12 cellular contexts compared by ENCODE assay signal in genomic region chr17:42200702-42201101, GRCh38. TPM values are rescaled to one million over a fixed set of nuclear protein-coding genes. Genes with fewer than 3 reads are reported as not detected.
DNase-seq lines count a peak whose midpoint lies in the region; ATAC-seq, FAIRE-seq and TF ChIP-seq lines count a peak whose summit lies in the region.
"Had no signal": no experiment of that assay in that cellular context is flagged by ENCODE, and none has a peak within 500 bp of the region (broad histone marks: within the 10 kb centered on the region; RNA-seq: fewer than 3 reads in every experiment).

No MANE protein-coding gene starts in this region.

- H3K27ac ChIP-seq in pancreas (peak overlapping the region; percentile 19 to 54 (median 50)), SJCRH30 (no peak overlapping the region)

- intact Hi-C loops in left ventricle myocardium superior (cut with micrococcal nuclease) (no loop called here), pancreas (cut with DNase I) (no loop called here)

- peak; percentile 96 for ATAC-seq in left ventricle myocardium superior
- peak; percentile 94 to 97 (median 95) for ATAC-seq in pancreas
- no peak for ATAC-seq in HG02678 (IDR thresholded peaks at IDR 0.05; ENCODE audit: unreplicated experiment)

- peaks cover 0 to 3% (median 0%) of the 10 kb centered on the region in 3 donors for H3K36me3 ChIP-seq in pancreas
- H3K36me3 ChIP-seq in SJCRH30 = no peaks in the 10 kb centered on the region

- no peak for TF ChIP-seq CTCF in pancreas (IDR thresholded peaks at IDR 0.05)

- H3K4me3 ChIP-seq in pancreas (no peak overlapping the region), SJCRH30 (no peak overlapping the region)

- DNase-seq in DMS153 treated with DMSO at 0.1 percent for 48 hours (lab: John Stamatoyannopoulos, UW; ENCODE audit: unreplicated experiment) = peak; percentile 21
- DNase-seq in amniotic epithelial cell (ENCODE audit: low read depth) = peak; percentile 54
- DNase-seq in left ventricle myocardium superior = peak; percentile 76
- peak; percentile 65 to 84 (median 73) for DNase-seq in pancreas
- DNase-seq in COLO829 (ENCODE audit: low spot score) = no peak
- DNase-seq in GDM1 (lab: John Stamatoyannopoulos, UW) = no peak
- DNase-seq in SJCRH30 = no peak
- DNase-seq: CD8-positive, alpha-beta memory T cell; central memory CD4-positive, alpha-beta T cell; HFFc6 had no signal

- FAIRE-seq in pancreas (lab: Jason Lieb, UNC) = no peak

- H3K27me3 ChIP-seq in pancreas = no peaks in the 10 kb centered on the region
- no peaks in the 10 kb centered on the region for H3K27me3 ChIP-seq in SJCRH30

- WGBS in pancreas, 2 donors = 34 to 39% methylated on average over 9 of the region's 9 CpGs

- H3K9me3 ChIP-seq in pancreas (no peaks in the 10 kb centered on the region), SJCRH30 (replicated peaks) (no peaks in the 10 kb centered on the region)

- H3K4me1 ChIP-seq in pancreas = peaks cover 0 to 6% (median 0%) of the 10 kb centered on the region in 3 donors
- H3K4me1 ChIP-seq in SJCRH30 = no peaks in the 10 kb centered on the region

RNA-seq across cellular contexts. Expression of gene GHDC, which starts 6.4 kb away (rescaled TPM):
- 7.0 TPM for total RNA-seq in left ventricle myocardium superior
- total RNA-seq in pancreas = 10 to 100 TPM; 14.8 to 20.9 (median 17.1) TPM
- polyA plus RNA-seq in pancreas = 10 to 100 TPM; 19.4 to 21.6 TPM
- total RNA-seq in SJCRH30 (2014; rRNA removed; shearing (Covaris generic)) = 6.7 and 9.9 TPM in 2 replicates

RNA-seq across cellular contexts. Expression of gene HCRT, which starts 15.4 kb away (rescaled TPM):
- not detected for total RNA-seq in left ventricle myocardium superior
- total RNA-seq in pancreas = not detected
- not detected for polyA plus RNA-seq in pancreas
- total RNA-seq in SJCRH30 (2014; rRNA removed; shearing (Covaris generic)) = 1.0 TPM in 1 of 2 replicates, not detected in the other
- total RNA-seq: CD8-positive, alpha-beta memory T cell; HFFc6; M059J had no signal
- polyA plus RNA-seq: CD8-positive, alpha-beta memory T cell had no signal

RNA-seq across cellular contexts. Expression of gene KCNH4, which starts 19.8 kb away (rescaled TPM):
- total RNA-seq in left ventricle myocardium superior (0.15 TPM), pancreas (under 1 TPM in 5 of 6 donors, not detected in 1; 0.03 to 0.09 (median 0.06) TPM)
- polyA plus RNA-seq in pancreas = under 1 TPM; 0.11 to 0.14 TPM
- 0.04 TPM in 1 of 2 replicates, not detected in the other for total RNA-seq in SJCRH30 (2014; rRNA removed; shearing (Covaris generic))
- total RNA-seq: HFFc6, M059J had no signal
- polyA plus RNA-seq: CD8-positive, alpha-beta memory T cell had no signal

RNA-seq across cellular contexts. Expression of gene RAB5C, which starts 45.9 kb away (rescaled TPM):
- total RNA-seq in left ventricle myocardium superior (47.1 TPM), pancreas (10 to 100 TPM; 25.9 to 53.1 (median 42.0) TPM)
- 10 to 100 TPM; 42.6 to 61.8 TPM for polyA plus RNA-seq in pancreas
- total RNA-seq in SJCRH30 (2014; rRNA removed; shearing (Covaris generic)) = 90.2 and 91.1 TPM in 2 replicates

Comparison
In these comparisons a context has a peak if more than half of its experiments do, and no peak if none do; other contexts are left out.
1. DNase-seq: peak in DMS153 treated with DMSO at 0.1 percent for 48 hours (single experiment), amniotic epithelial cell (single experiment), left ventricle myocardium superior (single experiment) and pancreas (6 of 6); none in COLO829 (single experiment), GDM1 (single experiment) and SJCRH30 (0 of 2).